ENCODE assay signal across 25 cellular contexts in the genomic region with DNA sequence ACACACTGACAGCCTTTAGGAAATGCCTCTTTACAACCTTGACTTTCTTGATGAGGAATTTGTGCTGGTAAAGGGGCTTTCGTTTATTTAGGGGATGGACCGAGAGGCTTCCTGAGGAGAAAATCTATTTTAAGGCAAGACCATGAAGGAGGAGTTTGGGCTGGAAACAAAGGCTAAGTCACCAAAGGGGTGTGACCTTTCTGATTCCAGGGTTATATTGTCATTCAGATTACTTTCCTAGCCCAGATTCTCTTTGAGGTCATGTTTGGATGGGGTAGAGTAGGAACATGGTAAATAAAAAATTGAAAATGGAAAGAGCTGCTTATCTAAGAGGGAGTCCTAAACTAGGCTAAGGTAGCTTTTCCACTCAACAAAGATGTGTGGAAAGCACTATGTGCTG.
DNase-seq lines count a peak whose midpoint lies in the region; ATAC-seq and TF ChIP-seq lines count a peak whose summit lies in the region.
"Had no signal": no experiment of that assay in that cellular context is flagged by ENCODE, and none has a peak within 500 bp of the region (broad histone marks: within the 10 kb centered on the region; RNA-seq: fewer than 3 reads in every experiment).

No MANE protein-coding gene starts in this region.

- H3T11ph ChIP-seq in H9 (ENCODE audit: low read length), result no peak overlapping the region

- H3K79me2 ChIP-seq in H9 (ENCODE audit: insufficient read depth, low read length), result no peaks in the 10 kb centered on the region
- H3K79me2 ChIP-seq: parathyroid adenoma had no signal

- H3K27ac ChIP-seq in H9 (ENCODE audit: insufficient read length, low read depth, low read length), result no peak overlapping the region
- H3K27ac ChIP-seq in subcutaneous abdominal adipose tissue (ENCODE audit: low read depth, low read length), result peak overlapping the region; percentile 39
- H3K27ac ChIP-seq: esophagus squamous epithelium, HL-60, parathyroid adenoma, upper lobe of left lung had no signal

- H4K5ac ChIP-seq in H9 (ENCODE audit: insufficient read length, low read depth, low read length), result no peak overlapping the region

- H2BK5ac ChIP-seq in H9 (ENCODE audit: insufficient read length, low read length), result no peak overlapping the region

- no peak overlapping the region for H2AK5ac ChIP-seq in H9 (ENCODE audit: insufficient read length, low read length)

- H4K91ac ChIP-seq in H9 (ENCODE audit: insufficient read length, low read depth, low read length), result no peak overlapping the region

- peaks cover 13% of the 10 kb centered on the region in 2 experiments for H3K9me3 Mint-ChIP-seq in H9

- no peak for TF ChIP-seq CTCF in H9 (conservative IDR thresholded peaks at IDR 0.05)

- H3K4me1 Mint-ChIP-seq in H9, result peaks cover 32 to 38% of the 10 kb centered on the region in 2 experiments
- H3K4me1 Mint-ChIP-seq: activated CD4-positive, alpha-beta T cell treated with anti-CD3 and anti-CD28 coated beads for 36 hours; activated CD8-positive, alpha-beta memory T cell treated with anti-CD3 and anti-CD28 coated beads, Interleukin-2, amount 10 ng/mL, durations not matched to agents 7 days and 5 days; activated naive CD8-positive, alpha-beta T cell treated with anti-CD3 and anti-CD28 coated beads for 36 hours; naive thymus-derived CD4-positive, alpha-beta T cell; stimulated activated memory B cell treated with anti-CD40 and anti-IgM and Interleukin-4, amounts not matched to agents 10 μg/mL and 1 μg/mL and 100 μg/mL, for 72 hours had no signal

- DNase-seq in H9, result no peak
- peak; percentile 19 for DNase-seq in fibroblast of gingiva (ENCODE audit: low read depth)
- no peak for DNase-seq in left colon
- DNase-seq in head of caudate nucleus, result no peak
- DNase-seq in ureter (ENCODE audit: low spot score), result no peak
- DNase-seq: activated CD4-positive, alpha-beta T cell treated with anti-CD3 and anti-CD28 coated beads for 36 hours; activated CD8-positive, alpha-beta memory T cell treated with anti-CD3 and anti-CD28 coated beads, Interleukin-2, amount 10 ng/mL, durations not matched to agents 7 days and 5 days; activated naive CD8-positive, alpha-beta T cell treated with anti-CD3 and anti-CD28 coated beads for 36 hours; AML-193; effector memory CD4-positive, alpha-beta T cell; EL; esophagus squamous epithelium; heart left ventricle; mammary epithelial cell; MM.1S; naive thymus-derived CD4-positive, alpha-beta T cell; NCI-H146; SW 1271; upper lobe of left lung had no signal

- H3K14ac ChIP-seq in H9 (ENCODE audit: insufficient read depth, low read length), result no peak overlapping the region

- no peak overlapping the region for H3K23ac ChIP-seq in H9 (ENCODE audit: insufficient read length, low read depth, low read length)

- no peak overlapping the region for H4K8ac ChIP-seq in H9 (replicated peaks; ENCODE audit: insufficient read length, low read depth, low read length)

- H2AFZ ChIP-seq in H9 (ENCODE audit: low read length), result no peak overlapping the region

- H3K9me3 ChIP-seq in H9 (ENCODE audit: control insufficient read depth, low read depth, low read length) (no peaks in the 10 kb centered on the region), subcutaneous abdominal adipose tissue (ENCODE audit: control insufficient read depth in 5 of 5, low read length in 5 of 5) (peaks cover 0 to 4% (median 0%) of the 10 kb centered on the region in 5 donors)
- H3K9me3 ChIP-seq: esophagus squamous epithelium had no signal

- no peaks in the 10 kb centered on the region for H3K27me3 Mint-ChIP-seq in H9 (ENCODE audit: low read depth)
- H3K27me3 Mint-ChIP-seq: activated CD4-positive, alpha-beta T cell treated with anti-CD3 and anti-CD28 coated beads for 36 hours; activated CD8-positive, alpha-beta memory T cell treated with anti-CD3 and anti-CD28 coated beads, Interleukin-2, amount 10 ng/mL, durations not matched to agents 7 days and 5 days had no signal

- H3K4me3 ChIP-seq in subcutaneous abdominal adipose tissue (ENCODE audit: low read depth in 1 of 5, low read length in 5 of 5), result no peak overlapping the region
- H3K4me3 ChIP-seq: esophagus squamous epithelium, heart left ventricle, upper lobe of left lung had no signal

- H3K79me1 ChIP-seq in H9 (ENCODE audit: insufficient read depth, low read depth, low read length, poor library complexity, severe bottlenecking), result no peaks in the 10 kb centered on the region

- H3K4me1 ChIP-seq in H9 (ENCODE audit: insufficient read depth, low read length), result peaks cover 6% of the 10 kb centered on the region; the same call in 1 of the 2 replicates
- H3K4me1 ChIP-seq in subcutaneous abdominal adipose tissue (ENCODE audit: control insufficient read depth in 5 of 5, insufficient read depth in 5 of 5, low read length in 5 of 5), result peaks cover 0 to 11% (median 4%) of the 10 kb centered on the region in 5 donors
- H3K4me1 ChIP-seq: esophagus squamous epithelium, upper lobe of left lung had no signal

- ATAC-seq in left colon, result peak; percentile 36
- ATAC-seq in HG02970 (IDR thresholded peaks at IDR 0.05; ENCODE audit: low FRiP score, unreplicated experiment), result no peak
- ATAC-seq in GM19455 (IDR thresholded peaks at IDR 0.05; ENCODE audit: unreplicated experiment), result no peak
- ATAC-seq: activated CD4-positive, alpha-beta T cell treated with anti-CD3 and anti-CD28 coated beads for 36 hours; activated CD8-positive, alpha-beta memory T cell treated with anti-CD3 and anti-CD28 coated beads, Interleukin-2, amount 10 ng/mL, durations not matched to agents 7 days and 5 days; naive thymus-derived CD4-positive, alpha-beta T cell had no signal

- H3K9ac ChIP-seq in H9 (ENCODE audit: extremely low read depth, insufficient read length, low read length) (no peak overlapping the region), subcutaneous abdominal adipose tissue (ENCODE audit: low read length in 5 of 5) (no peak overlapping the region)
- H3K9ac ChIP-seq: parathyroid adenoma had no signal

- H3K23me2 ChIP-seq in H9 (ENCODE audit: insufficient read length, low read depth, low read length, poor library complexity, severe bottlenecking), result no peaks in the 10 kb centered on the region

- H3K36me3 ChIP-seq in subcutaneous abdominal adipose tissue (ENCODE audit: control insufficient read depth in 5 of 5, insufficient read depth in 5 of 5, low read length in 5 of 5), result peaks cover 0 to 9% (median 4%) of the 10 kb centered on the region in 5 donors
- H3K36me3 ChIP-seq: esophagus squamous epithelium, heart left ventricle, upper lobe of left lung had no signal

- H3K56ac ChIP-seq in H9 (ENCODE audit: insufficient read length, low read depth, low read length), result no peak overlapping the region

- no peak overlapping the region for H2BK120ac ChIP-seq in H9 (ENCODE audit: low read depth, low read length, poor library complexity, severe bottlenecking)

- 0 out of 5 replicates have a peak overlapping the region, but pooled peaks have one; percentile 7 to 22 for H3K4me3 Mint-ChIP-seq in H9
- H3K4me3 Mint-ChIP-seq: activated CD4-positive, alpha-beta T cell treated with anti-CD3 and anti-CD28 coated beads for 36 hours; activated CD8-positive, alpha-beta memory T cell treated with anti-CD3 and anti-CD28 coated beads, Interleukin-2, amount 10 ng/mL, durations not matched to agents 7 days and 5 days; activated naive CD8-positive, alpha-beta T cell treated with anti-CD3 and anti-CD28 coated beads for 36 hours; naive thymus-derived CD4-positive, alpha-beta T cell; stimulated activated memory B cell treated with anti-CD40 and anti-IgM and Interleukin-4, amounts not matched to agents 10 μg/mL and 1 μg/mL and 100 μg/mL, for 72 hours had no signal

- no peak overlapping the region for H2BK20ac ChIP-seq in H9 (ENCODE audit: low read depth, low read length, poor library complexity, severe bottlenecking)

- H3K36me3 Mint-ChIP-seq in H9 (ENCODE audit: insufficient read depth in 1 of 3, low read depth in 3 of 3), result peaks cover 8 to 13% (median 10%) of the 10 kb centered on the region in 3 experiments; a peak in 6 of 7 replicates
- H3K36me3 Mint-ChIP-seq: activated CD8-positive, alpha-beta memory T cell treated with anti-CD3 and anti-CD28 coated beads, Interleukin-2, amount 10 ng/mL, durations not matched to agents 7 days and 5 days; activated naive CD8-positive, alpha-beta T cell treated with anti-CD3 and anti-CD28 coated beads for 36 hours; stimulated activated memory B cell treated with anti-CD40 and anti-IgM and Interleukin-4, amounts not matched to agents 10 μg/mL and 1 μg/mL and 100 μg/mL, for 72 hours had no signal

- no CpG with 5 or more reads among the region's 2 CpGs for WGBS in H9 (ENCODE audit: extremely low coverage, insufficient read length, low lambda C conversion rate)

- H3K4ac ChIP-seq in H9 (ENCODE audit: low read depth, low read length), result no peak overlapping the region

- H3K27ac Mint-ChIP-seq in H9, result peak overlapping the region; percentile 35 to 95 (median 73); a peak in 4 of 7 replicates
- H3K27ac Mint-ChIP-seq: activated CD4-positive, alpha-beta T cell treated with anti-CD3 and anti-CD28 coated beads for 36 hours; activated CD8-positive, alpha-beta memory T cell treated with anti-CD3 and anti-CD28 coated beads, Interleukin-2, amount 10 ng/mL, durations not matched to agents 7 days and 5 days; activated naive CD8-positive, alpha-beta T cell treated with anti-CD3 and anti-CD28 coated beads for 36 hours; stimulated activated memory B cell treated with anti-CD40 and anti-IgM and Interleukin-4, amounts not matched to agents 10 μg/mL and 1 μg/mL and 100 μg/mL, for 72 hours had no signal

- H4K20me1 ChIP-seq in H9 (ENCODE audit: control insufficient read depth, insufficient read depth, insufficient read length), result no peaks in the 10 kb centered on the region

- H3K18ac ChIP-seq in H9 (ENCODE audit: insufficient read length, low read depth, low read length), result no peak overlapping the region

- H2BK15ac ChIP-seq in H9 (ENCODE audit: low read depth, low read length), result no peak overlapping the region

- intact Hi-C loops in left colon (cut with DNase I, micrococcal nuclease), result no loop called here
- intact Hi-C loops in head of caudate nucleus (cut with DNase I), result no loop called here

- no peak overlapping the region for H2BK12ac ChIP-seq in H9 (ENCODE audit: insufficient read length, low read depth, low read length)

- no peaks in the 10 kb centered on the region; the same call in 1 of the 2 replicates for H3K27me3 ChIP-seq in H9 (ENCODE audit: insufficient read depth, low read length)
- H3K27me3 ChIP-seq in subcutaneous abdominal adipose tissue (ENCODE audit: control insufficient read depth in 5 of 5, insufficient read depth in 4 of 5, low read length in 5 of 5), result no peaks in the 10 kb centered on the region
- H3K27me3 ChIP-seq: esophagus squamous epithelium, heart left ventricle, upper lobe of left lung had no signal

- peak overlapping the region; percentile 10 for H3K4me2 ChIP-seq in H9 (ENCODE audit: insufficient read depth, insufficient read length, low read length)
